In genomic region chr12:123114305-123115083, GRCh38 we compare ENCODE assay signal across 12 cellular contexts. TPM values are rescaled to one million over a fixed set of nuclear protein-coding genes. Genes with fewer than 3 reads are reported as not detected.
A peak's percentile ranks its signal among the peaks of the same experiment; 100 is the strongest.
DNase-seq lines count a peak whose midpoint lies in the region; ATAC-seq and TF ChIP-seq lines count a peak whose summit lies in the region.
"Had no signal": no experiment of that assay in that cellular context is flagged by ENCODE, and none has a peak within 500 bp of the region (broad histone marks: within the 10 kb centered on the region; RNA-seq: fewer than 3 reads in every experiment).

No MANE protein-coding gene starts in this region.

- H3K9me3 ChIP-seq in right cardiac atrium (ENCODE audit: control insufficient read depth, low read length) (no peaks in the 10 kb centered on the region), uterus (no peaks in the 10 kb centered on the region)

- H3K27ac ChIP-seq in right cardiac atrium (ENCODE audit: low read length) (peak overlapping the region; percentile 71), coronary artery (peak overlapping the region; percentile 67 to 72), uterus (peak overlapping the region; percentile 87 to 91)

- H3K4me3 Mint-ChIP-seq in nephron, result no peak overlapping the region
- H3K4me3 Mint-ChIP-seq: activated T-helper 17 cell treated with anti-CD3 and anti-CD28 coated beads, Interleukin-2, amount 50 U/mL, for 72 hours; dendritic cell treated with granulocyte-macrophage colony-stimulating factor and Interleukin-4, amounts not matched to agents 40 ng/mL and 50 ng/mL, for 4 days had no signal

- TF ChIP-seq CTCF in coronary artery (IDR thresholded peaks at IDR 0.05) (no peak), nephron (IDR thresholded peaks at IDR 0.05; ENCODE audit: unreplicated experiment in 3 of 3) (no peak), uterus (IDR thresholded peaks at IDR 0.05) (no peak), GM13976 (IDR thresholded peaks at IDR 0.05; ENCODE audit: borderline replicate concordance, control extremely low read depth, extremely low read depth, insufficient read depth, missing control alignments) (no peak)

- H3K4me1 Mint-ChIP-seq in nephron, result peaks cover 21% of the 10 kb centered on the region
- H3K4me1 Mint-ChIP-seq: activated T-helper 17 cell treated with anti-CD3 and anti-CD28 coated beads, Interleukin-2, amount 50 U/mL, for 72 hours had no signal

- H3K9me3 Mint-ChIP-seq in nephron, result no peaks in the 10 kb centered on the region
- H3K9me3 Mint-ChIP-seq: activated T-helper 17 cell treated with anti-CD3 and anti-CD28 coated beads, Interleukin-2, amount 50 U/mL, for 72 hours; CD14-positive monocyte; dendritic cell treated with granulocyte-macrophage colony-stimulating factor and Interleukin-4, amounts not matched to agents 40 ng/mL and 50 ng/mL, for 4 days had no signal

- no peak for TF ChIP-seq POLR2A in uterus (IDR thresholded peaks at IDR 0.05)

- in situ Hi-C loops in GM13976 (cut with MboI; ENCODE audit: low sequenced_read_pairs, unreplicated experiment), result no loop called here

- no peaks in the 10 kb centered on the region for H3K27me3 Mint-ChIP-seq in nephron (ENCODE audit: low read depth)
- H3K27me3 Mint-ChIP-seq: activated T-helper 17 cell treated with anti-CD3 and anti-CD28 coated beads, Interleukin-2, amount 50 U/mL, for 72 hours; dendritic cell treated with granulocyte-macrophage colony-stimulating factor and Interleukin-4, amounts not matched to agents 40 ng/mL and 50 ng/mL, for 4 days had no signal

- no peaks in the 10 kb centered on the region for H3K36me3 ChIP-seq in uterus

- 67% methylated on average over 13 of the region's 13 CpGs for WGBS in right cardiac atrium

- peak overlapping the region in 2 of 3 experiments; percentile 79 to 80 for H3K27ac Mint-ChIP-seq in nephron
- H3K27ac Mint-ChIP-seq: activated T-helper 17 cell treated with anti-CD3 and anti-CD28 coated beads, Interleukin-2, amount 50 U/mL, for 72 hours; dendritic cell treated with granulocyte-macrophage colony-stimulating factor and Interleukin-4, amounts not matched to agents 40 ng/mL and 50 ng/mL, for 4 days had no signal

- intact Hi-C loops in right cardiac atrium (cut with DNase I), result no loop called here
- intact Hi-C loops in Right ventricle myocardium superior (cut with DNase I), result no loop called here
- intact Hi-C loops in uterus (cut with DNase I; ENCODE audit: low total_unique reads), result no loop called here

- DNase-seq in right cardiac atrium (no peak), Right ventricle myocardium superior (no peak), coronary artery (ENCODE audit: low spot score) (no peak), uterus (no peak), HPDE6-E6E7 (ENCODE audit: extremely low spot score) (no peak), GM13976 (ENCODE audit: low spot score) (no peak), ureter (ENCODE audit: low spot score) (no peak)
- DNase-seq: NCI-H2171 had no signal

- peak in 1 of 2 donors; percentile 34 for ATAC-seq in right cardiac atrium
- ATAC-seq in Right ventricle myocardium superior (ENCODE audit: poor library complexity), result no peak
- ATAC-seq: activated T-helper 17 cell treated with anti-CD3 and anti-CD28 coated beads, Interleukin-2, amount 50 U/mL, for 72 hours had no signal

- no peaks in the 10 kb centered on the region for H3K36me3 Mint-ChIP-seq in nephron (ENCODE audit: low read depth)
- H3K36me3 Mint-ChIP-seq: CD14-positive monocyte had no signal

- H3K4me3 ChIP-seq in right cardiac atrium (ENCODE audit: low read length), result no peak overlapping the region
- H3K4me3 ChIP-seq in coronary artery, result no peak overlapping the region
- no peak overlapping the region for H3K4me3 ChIP-seq in uterus

- H3K27me3 ChIP-seq in right cardiac atrium (ENCODE audit: control insufficient read depth, insufficient read depth), result no peaks in the 10 kb centered on the region
- no peaks in the 10 kb centered on the region for H3K27me3 ChIP-seq in uterus

- peaks cover 24% of the 10 kb centered on the region for H3K4me1 ChIP-seq in right cardiac atrium (ENCODE audit: control insufficient read depth, insufficient read depth, low read length)
- peaks cover 9 to 13% of the 10 kb centered on the region in 2 donors for H3K4me1 ChIP-seq in uterus

RNA-seq across cellular contexts. Expression of gene PITPNM2, which starts 36.4 kb away (rescaled TPM):
- total RNA-seq in right cardiac atrium (10 to 100 TPM; 19.4 to 26.8 (median 20.9) TPM), Right ventricle myocardium superior (17.0 TPM), uterus (10 to 100 TPM in 1 of 4 donors, 1 to 10 TPM in 2, under 1 TPM in 1; 0.59 to 35.1 (median 4.2) TPM), ureter (17.5 TPM)
- polyA plus RNA-seq in right cardiac atrium, result 10.8 TPM
